In the genomic region with DNA sequence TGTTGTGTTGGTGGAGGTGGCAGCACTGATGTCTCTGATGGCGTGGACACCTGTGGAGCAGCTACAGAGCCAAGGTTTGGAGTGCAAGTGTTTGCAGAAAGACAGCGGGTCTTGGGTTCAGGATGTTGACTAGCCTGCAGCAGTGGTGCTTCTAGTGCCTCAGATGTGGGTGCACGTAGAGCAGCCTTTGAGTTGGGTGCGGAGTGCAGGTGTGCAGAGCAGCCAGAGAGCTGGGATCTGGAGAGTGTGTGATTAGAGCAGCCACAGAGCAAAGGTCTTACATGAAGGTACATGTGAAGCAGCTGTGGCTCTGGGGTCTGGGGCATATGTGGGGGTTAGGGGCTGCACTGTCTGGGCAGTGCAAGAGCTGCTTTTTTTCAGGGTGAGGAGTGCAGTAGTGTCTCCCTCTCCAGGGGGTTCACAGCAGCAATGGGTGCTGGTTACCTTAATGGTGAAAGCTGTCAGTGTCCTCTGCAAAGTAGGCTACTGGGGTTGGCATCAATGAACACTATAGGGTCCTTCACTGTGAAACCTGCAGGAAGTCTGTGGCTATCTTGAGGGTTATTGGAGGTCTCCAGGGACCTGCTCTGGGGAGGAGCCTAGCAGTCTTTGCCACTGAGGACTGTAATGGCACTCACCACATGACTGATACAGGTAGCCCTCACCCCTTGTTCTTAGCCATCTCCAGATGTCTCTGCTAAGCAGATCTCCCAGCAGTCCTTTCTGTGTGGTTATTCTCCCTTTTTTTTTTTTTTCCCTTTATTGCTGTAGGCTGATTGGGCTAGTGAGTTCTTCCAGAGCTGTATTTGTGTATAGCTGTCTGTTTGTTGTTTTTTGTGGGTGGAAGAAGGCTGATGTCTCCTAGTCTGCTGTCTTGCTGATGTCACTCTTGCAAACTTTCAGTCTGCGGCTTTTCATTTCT, we compare ENCODE assay signal across 9 cellular contexts. TPM values are rescaled to one million over a fixed set of nuclear protein-coding genes. Genes with fewer than 3 reads are reported as not detected.
DNase-seq lines count a peak whose midpoint lies in the region; ATAC-seq and TF ChIP-seq lines count a peak whose summit lies in the region.
"Had no signal": no experiment of that assay in that cellular context is flagged by ENCODE, and none has a peak within 500 bp of the region (broad histone marks: within the 10 kb centered on the region; RNA-seq: fewer than 3 reads in every experiment).

No MANE protein-coding gene starts in this region.

- ATAC-seq in GM19397 (IDR thresholded peaks at IDR 0.05; ENCODE audit: unreplicated experiment): peak; percentile 91
- peak; percentile 96 for ATAC-seq in HG03457 (IDR thresholded peaks at IDR 0.05; ENCODE audit: unreplicated experiment)
- ATAC-seq in psoas muscle: no peak
- ATAC-seq in HG03039 (IDR thresholded peaks at IDR 0.05; ENCODE audit: unreplicated experiment): no peak

- H4K20me1 ChIP-seq in BLaER1: peaks cover 13% of the 10 kb centered on the region

- peaks cover 67% of the 10 kb centered on the region for H3K36me3 ChIP-seq in BLaER1
- H3K36me3 ChIP-seq in psoas muscle (ENCODE audit: insufficient read depth in 1 of 2, low read depth in 1 of 2): peaks cover 13 to 79% of the 10 kb centered on the region in 2 donors

- peak overlapping the region; percentile 93 for H3K27ac Mint-ChIP-seq in activated naive CD8-positive, alpha-beta T cell

- intact Hi-C loops in psoas muscle (cut with DNase I): no loop called here

- peak overlapping the region; percentile 68 for H3K4me2 ChIP-seq in BLaER1

- H3K4me1 Mint-ChIP-seq in activated naive CD8-positive, alpha-beta T cell (ENCODE audit: low read depth): peaks cover 69% of the 10 kb centered on the region

- H3K27ac ChIP-seq in BLaER1 (no peak overlapping the region), psoas muscle (no peak overlapping the region)
- H3K27ac ChIP-seq: SK-N-MC had no signal

- DNase-seq in psoas muscle (no peak), NCI-H1105 treated with DMSO at 0.1 percent for 48 hours (lab: John Stamatoyannopoulos, UW) (no peak)
- no peak for DNase-seq in stimulated activated CD4-positive, alpha-beta T cell treated with anti-CD3 and anti-CD28 coated beads, Interleukin-1b, Interleukin-23, amount 100 ng/mL, for 48 hours

- no peak overlapping the region for H3K4me3 ChIP-seq in BLaER1
- H3K4me3 ChIP-seq in psoas muscle: no peak overlapping the region
- H3K4me3 ChIP-seq: SK-N-MC had no signal

- H3K36me3 Mint-ChIP-seq in activated naive CD8-positive, alpha-beta T cell: peaks cover 42% of the 10 kb centered on the region

- peak overlapping the region; percentile 74 for H3K4me3 Mint-ChIP-seq in activated naive CD8-positive, alpha-beta T cell

- no peaks in the 10 kb centered on the region for H3K27me3 Mint-ChIP-seq in activated naive CD8-positive, alpha-beta T cell

- H3K4me1 ChIP-seq in BLaER1: peaks cover 18% of the 10 kb centered on the region
- no peaks in the 10 kb centered on the region for H3K4me1 ChIP-seq in psoas muscle

- H3K27me3 ChIP-seq in BLaER1 (no peaks in the 10 kb centered on the region), psoas muscle (ENCODE audit: insufficient read depth in 3 of 3, low read length in 2 of 3) (no peaks in the 10 kb centered on the region)

- peaks cover 30% of the 10 kb centered on the region for H3K9me3 ChIP-seq in BLaER1
- H3K9me3 ChIP-seq in psoas muscle: peaks cover 9% of the 10 kb centered on the region

- peaks cover 6% of the 10 kb centered on the region for H3K9me3 Mint-ChIP-seq in activated naive CD8-positive, alpha-beta T cell (ENCODE audit: low read depth)

- H3K9ac ChIP-seq in BLaER1: no peak overlapping the region

- TF ChIP-seq CTCF in psoas muscle (IDR thresholded peaks at IDR 0.05): no peak

- WGBS in psoas muscle, 3 donors: 97 to 99% (median 98%) methylated on average over 5 of the region's 5 CpGs

RNA-seq across cellular contexts. Expression of a gene that starts 14.3 kb away (rescaled TPM):
- 10 to 100 TPM; 26.6 to 30.3 (median 29.6) TPM for total RNA-seq in psoas muscle
- 10 to 100 TPM; 22.5 to 55.1 (median 35.1) TPM for polyA plus RNA-seq in psoas muscle

RNA-seq across cellular contexts. Expression of a gene that starts 44.1 kb away (rescaled TPM):
- 1 to 10 TPM; 1.2 to 3.8 (median 2.5) TPM for total RNA-seq in psoas muscle
- polyA plus RNA-seq in psoas muscle: 1 to 10 TPM in 2 of 3 donors, under 1 TPM in 1; 0.97 to 3.3 (median 1.7) TPM

Comparison
In these comparisons a context has a peak if more than half of its experiments do, and no peak if none do; other contexts are left out.
1. ATAC-seq: peak in GM19397 (single experiment) and HG03457 (single experiment); none in psoas muscle (0 of 4) and HG03039 (single experiment).